ENCODE assay signal across 8 cellular contexts in genomic region chrX:70664726-70665125, GRCh38.
A peak's percentile ranks its signal among the peaks of the same experiment; 100 is the strongest.
DNase-seq lines count a peak whose midpoint lies in the region; ATAC-seq and TF ChIP-seq lines count a peak whose summit lies in the region.

No MANE protein-coding gene starts in this region.

- H3K36me3 Mint-ChIP-seq in activated naive CD4-positive, alpha-beta T cell treated with anti-CD3 and anti-CD28 coated beads, Interleukin-2, amount 10 ng/mL, durations not matched to agents 7 days and 5 days, result no peaks in the 10 kb centered on the region
- H3K36me3 Mint-ChIP-seq in chondrocyte (ENCODE audit: low read depth) (no peaks in the 10 kb centered on the region), osteocyte (ENCODE audit: unreplicated experiment) (no peaks in the 10 kb centered on the region)

- no peaks in the 10 kb centered on the region for H3K4me1 Mint-ChIP-seq in activated naive CD4-positive, alpha-beta T cell treated with anti-CD3 and anti-CD28 coated beads, Interleukin-2, amount 10 ng/mL, durations not matched to agents 7 days and 5 days
- H3K4me1 Mint-ChIP-seq in chondrocyte (ENCODE audit: low read depth), result no peaks in the 10 kb centered on the region
- H3K4me1 Mint-ChIP-seq in osteocyte (ENCODE audit: unreplicated experiment), result no peaks in the 10 kb centered on the region

- H3K4me3 Mint-ChIP-seq in activated naive CD4-positive, alpha-beta T cell treated with anti-CD3 and anti-CD28 coated beads, Interleukin-2, amount 10 ng/mL, durations not matched to agents 7 days and 5 days, result no peak overlapping the region
- H3K4me3 Mint-ChIP-seq in chondrocyte (ENCODE audit: unreplicated experiment), result no peak overlapping the region
- no peak overlapping the region for H3K4me3 Mint-ChIP-seq in osteocyte (ENCODE audit: unreplicated experiment)

- peaks cover 10% of the 10 kb centered on the region for H3K27me3 Mint-ChIP-seq in activated naive CD4-positive, alpha-beta T cell treated with anti-CD3 and anti-CD28 coated beads, Interleukin-2, amount 10 ng/mL, durations not matched to agents 7 days and 5 days
- H3K27me3 Mint-ChIP-seq in chondrocyte (ENCODE audit: low read depth), result peaks cover 9% of the 10 kb centered on the region
- peaks cover 5% of the 10 kb centered on the region for H3K27me3 Mint-ChIP-seq in osteocyte (ENCODE audit: unreplicated experiment)

- no peak overlapping the region for H3K27ac Mint-ChIP-seq in activated naive CD4-positive, alpha-beta T cell treated with anti-CD3 and anti-CD28 coated beads, Interleukin-2, amount 10 ng/mL, durations not matched to agents 7 days and 5 days
- H3K27ac Mint-ChIP-seq in chondrocyte (ENCODE audit: unreplicated experiment) (no peak overlapping the region), osteocyte (ENCODE audit: unreplicated experiment) (no peak overlapping the region)

- CTCF ChIA-PET in activated naive CD4-positive, alpha-beta T cell treated with anti-CD3 and anti-CD28 coated beads, Interleukin-2, amount 10 ng/mL, durations not matched to agents 7 days and 5 days (lab: Charles Lee), result interaction anchor here (0.6 to 1.6 kb wide), 8 partner anchors 111 to 296 kb away, joined by 3 to 10 read pairs (median 4); no protein-coding TSS in a partner anchor

- TF ChIP-seq CTCF in chondrocyte (IDR thresholded peaks at IDR 0.05), result peak; percentile 74
- TF ChIP-seq CTCF in osteocyte (IDR thresholded peaks at IDR 0.05), result peak; percentile 48

- H3K9me3 Mint-ChIP-seq in activated naive CD4-positive, alpha-beta T cell treated with anti-CD3 and anti-CD28 coated beads, Interleukin-2, amount 10 ng/mL, durations not matched to agents 7 days and 5 days, result no peaks in the 10 kb centered on the region
- no peaks in the 10 kb centered on the region for H3K9me3 Mint-ChIP-seq in chondrocyte (ENCODE audit: low read depth)
- no peaks in the 10 kb centered on the region for H3K9me3 Mint-ChIP-seq in osteocyte (ENCODE audit: unreplicated experiment)

- peak; percentile 20 for DNase-seq in activated naive CD4-positive, alpha-beta T cell treated with anti-CD3 and anti-CD28 coated beads, Interleukin-2, amount 10 ng/mL, durations not matched to agents 7 days and 5 days
- no peak for DNase-seq in activated naive CD4-positive, alpha-beta T cell treated with Interleukin-2 at 50 U/mL for 16 hours
- DNase-seq in NCI-H1694 (lab: John Stamatoyannopoulos, UW) (peak; percentile 2), chondrocyte (ENCODE audit: low spot score) (no peak), osteocyte (ENCODE audit: extremely low spot score, unreplicated experiment) (no peak), hypothalamus (lab: John Stamatoyannopoulos, UW) (no peak)
- no peak for DNase-seq in activated effector memory CD4-positive, alpha-beta T cell treated with Interleukin-2 at 50 U/mL for 16 hours

- ATAC-seq in GM21529 (IDR thresholded peaks at IDR 0.05; ENCODE audit: unreplicated experiment), result no peak

Comparison
In these comparisons a context has a peak if more than half of its experiments do, and no peak if none do; other contexts are left out.
1. DNase-seq: peak in activated naive CD4-positive, alpha-beta T cell treated with anti-CD3 and anti-CD28 coated beads, Interleukin-2, amount 10 ng/mL, durations not matched to agents 7 days and 5 days (single experiment) and NCI-H1694 (single experiment); none in activated naive CD4-positive, alpha-beta T cell treated with Interleukin-2 at 50 U/mL for 16 hours (single experiment), chondrocyte (single experiment), osteocyte (single experiment), hypothalamus (0 of 51) and activated effector memory CD4-positive, alpha-beta T cell treated with Interleukin-2 at 50 U/mL for 16 hours (single experiment).